Comparison of ENCODE assay signal across 19 cellular contexts in genomic region chr18:74508366-74508765, GRCh38. TPM values are rescaled to one million over a fixed set of nuclear protein-coding genes. Genes with fewer than 3 reads are reported as not detected.
"Had no signal": no experiment of that assay in that cellular context is flagged by ENCODE, and none has a peak within 500 bp of the region (broad histone marks: within the 10 kb centered on the region; RNA-seq: fewer than 3 reads in every experiment).

No MANE protein-coding gene starts in this region.

- H3K27ac ChIP-seq: right lobe of liver, tibial artery had no signal

- H3K27me3 ChIP-seq: right lobe of liver, tibial artery had no signal

- ATAC-seq: activated T-cell treated with anti-CD3 and anti-CD28 coated beads, Interleukin-2, amount 50 U/mL, for 4 hours; esophagus mucosa; naive thymus-derived CD4-positive, alpha-beta T cell had no signal

- H3K9me3 ChIP-seq: right lobe of liver, tibial artery had no signal

- FAIRE-seq: astrocyte had no signal

- H3K9me3 Mint-ChIP-seq: activated CD4-positive, alpha-beta memory T cell treated with anti-CD3 and anti-CD28 coated beads for 36 hours; activated T-cell treated with anti-CD3 and anti-CD28 coated beads, Interleukin-2, amount 50 U/mL, for 4 hours; naive thymus-derived CD4-positive, alpha-beta T cell; stimulated activated naive CD8-positive, alpha-beta T cell treated with anti-CD3 and anti-CD28 coated beads, Interleukin-15, Interleukin-2, amounts not matched to agents 100 ng/mL and 50 ng/mL, for 24 hours had no signal

- H3K27me3 Mint-ChIP-seq: activated CD4-positive, alpha-beta memory T cell treated with anti-CD3 and anti-CD28 coated beads for 36 hours; naive thymus-derived CD4-positive, alpha-beta T cell; progenitor cell of endocrine pancreas; stimulated activated naive CD8-positive, alpha-beta T cell treated with anti-CD3 and anti-CD28 coated beads, Interleukin-15, Interleukin-2, amounts not matched to agents 100 ng/mL and 50 ng/mL, for 24 hours had no signal

- DNase-seq: activated CD4-positive, alpha-beta memory T cell treated with anti-CD3 and anti-CD28 coated beads for 36 hours; activated effector memory CD4-positive, alpha-beta T cell treated with anti-CD3 and anti-CD28 coated beads, Interleukin-2, amount 50 U/mL, for 16 hours; activated T-cell treated with anti-CD3 and anti-CD28 coated beads, Interleukin-2, amount 50 U/mL, for 4 hours; central memory CD4-positive, alpha-beta T cell; naive thymus-derived CD4-positive, alpha-beta T cell; nucleus accumbens; right lobe of liver; stimulated activated CD4-positive, alpha-beta T cell treated with anti-CD3 and anti-CD28 coated beads, Interleukin-12 subunit alpha, Interleukin-12 subunit beta, amount 100 ng/mL, for 4 hours; stimulated activated CD4-positive, alpha-beta T cell treated with anti-CD3 and anti-CD28 coated beads, Interleukin-2, amount 100 ng/mL, for 48 hours had no signal

- H3K27ac Mint-ChIP-seq: activated CD4-positive, alpha-beta memory T cell treated with anti-CD3 and anti-CD28 coated beads for 36 hours; stimulated activated naive CD8-positive, alpha-beta T cell treated with anti-CD3 and anti-CD28 coated beads, Interleukin-15, Interleukin-2, amounts not matched to agents 100 ng/mL and 50 ng/mL, for 24 hours had no signal

- H3K4me3 Mint-ChIP-seq: activated CD4-positive, alpha-beta memory T cell treated with anti-CD3 and anti-CD28 coated beads for 36 hours; activated T-cell treated with anti-CD3 and anti-CD28 coated beads, Interleukin-2, amount 50 U/mL, for 4 hours; naive thymus-derived CD4-positive, alpha-beta T cell; stimulated activated naive CD8-positive, alpha-beta T cell treated with anti-CD3 and anti-CD28 coated beads, Interleukin-15, Interleukin-2, amounts not matched to agents 100 ng/mL and 50 ng/mL, for 24 hours had no signal

- H3K4me1 ChIP-seq: tibial artery had no signal

- H3K4me3 ChIP-seq: right lobe of liver, tibial artery had no signal

RNA-seq across cellular contexts. Expression of gene CNDP1, which starts 25.9 kb away (rescaled TPM):
- total RNA-seq: activated CD4-positive, alpha-beta memory T cell treated with anti-CD3 and anti-CD28 coated beads for 36 hours; astrocyte; esophagus mucosa; glomerular endothelial cell; left colon; lung microvascular endothelial cell; mononuclear cell had no signal

RNA-seq across cellular contexts. Expression of gene DIPK1C, which starts 51.3 kb away (rescaled TPM):
- total RNA-seq: activated CD4-positive, alpha-beta memory T cell treated with anti-CD3 and anti-CD28 coated beads for 36 hours; activated T-cell treated with anti-CD3 and anti-CD28 coated beads, Interleukin-2, amount 50 U/mL, for 4 hours; astrocyte; esophagus mucosa; glomerular endothelial cell; lung microvascular endothelial cell; mononuclear cell; naive thymus-derived CD4-positive, alpha-beta T cell; progenitor cell of endocrine pancreas; T-helper 2 cell treated with Interferon-gamma antibody and Interleukin-4, amounts not matched to agents 100 ng/mL and 5 ng/mL, for 36 hours had no signal
- polyA plus RNA-seq: naive thymus-derived CD4-positive, alpha-beta T cell had no signal
